8 cellular contexts compared by ENCODE assay signal in the genomic region with DNA sequence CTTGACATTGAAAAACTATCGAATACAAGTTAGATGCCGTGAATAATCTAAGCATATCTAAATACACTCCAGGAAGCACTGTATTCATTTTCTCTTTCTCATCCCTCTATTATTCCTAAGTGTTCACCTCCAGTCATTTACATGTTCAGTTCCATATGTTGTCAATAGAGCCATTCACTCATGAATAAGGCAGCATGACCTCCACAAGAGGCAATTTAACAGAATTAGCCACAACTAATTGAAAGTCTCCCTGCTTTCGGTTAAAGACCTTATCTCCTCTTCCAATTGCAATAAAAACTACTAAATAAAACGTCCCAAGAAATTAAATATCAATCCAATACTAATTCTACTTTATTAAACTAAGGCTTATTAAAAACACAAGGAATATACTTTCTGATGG. TPM values are rescaled to one million over a fixed set of nuclear protein-coding genes. Genes with fewer than 3 reads are reported as not detected.
DNase-seq lines count a peak whose midpoint lies in the region; ATAC-seq and TF ChIP-seq lines count a peak whose summit lies in the region.
"Had no signal": no experiment of that assay in that cellular context is flagged by ENCODE, and none has a peak within 500 bp of the region (broad histone marks: within the 10 kb centered on the region; RNA-seq: fewer than 3 reads in every experiment).

No MANE protein-coding gene starts in this region.

- no peak overlapping the region for H3K27ac Mint-ChIP-seq in activated naive CD8-positive, alpha-beta T cell treated with anti-CD3 and anti-CD28 coated beads, Interleukin-2, amount 50 U/mL, for 24 hours

- no peaks in the 10 kb centered on the region for H3K9me3 Mint-ChIP-seq in activated naive CD8-positive, alpha-beta T cell treated with anti-CD3 and anti-CD28 coated beads, Interleukin-2, amount 50 U/mL, for 24 hours

- TF ChIP-seq CTCF in kidney epithelial cell (IDR thresholded peaks at IDR 0.05; ENCODE audit: insufficient read depth, low read length, poor library complexity, severe bottlenecking), result no peak

- H3K4me3 ChIP-seq in HUES6 (ENCODE audit: low read depth, low read length) (peak overlapping the region; percentile 75), adipocyte (ENCODE audit: low read length) (peak overlapping the region; percentile 92), kidney epithelial cell (ENCODE audit: low read depth, low read length) (peak overlapping the region; percentile 61)

- ATAC-seq in activated naive CD8-positive, alpha-beta T cell treated with anti-CD3 and anti-CD28 coated beads, Interleukin-2, amount 50 U/mL, for 24 hours, result no peak
- ATAC-seq in GM19467 (IDR thresholded peaks at IDR 0.05; ENCODE audit: unreplicated experiment), result no peak

- no peak overlapping the region for H3K4me3 Mint-ChIP-seq in activated naive CD8-positive, alpha-beta T cell treated with anti-CD3 and anti-CD28 coated beads, Interleukin-2, amount 50 U/mL, for 24 hours

- H3K9me3 ChIP-seq in HUES6 (ENCODE audit: control insufficient read depth, insufficient read depth, low read depth, low read length) (no peaks in the 10 kb centered on the region), adipocyte (ENCODE audit: control insufficient read depth, low read length) (no peaks in the 10 kb centered on the region)

- peaks cover 8% of the 10 kb centered on the region; the same call in 1 of the 2 replicates for H3K27me3 ChIP-seq in HUES6 (ENCODE audit: control insufficient read depth, insufficient read depth, low read length)
- H3K27me3 ChIP-seq in adipocyte (replicated peaks; ENCODE audit: control insufficient read depth, insufficient read depth, low read length), result no peaks in the 10 kb centered on the region
- H3K27me3 ChIP-seq in kidney epithelial cell (ENCODE audit: control insufficient read depth, insufficient read depth, low read length), result no peaks in the 10 kb centered on the region

- H3K36me3 ChIP-seq in HUES6 (ENCODE audit: control insufficient read depth, insufficient read depth, low read length) (peaks cover 5% of the 10 kb centered on the region; the same call in 1 of the 2 replicates), adipocyte (ENCODE audit: control insufficient read depth, insufficient read depth, low read length, severe bottlenecking) (peaks cover 8% of the 10 kb centered on the region), kidney epithelial cell (ENCODE audit: control insufficient read depth, insufficient read depth, low read length) (no peaks in the 10 kb centered on the region)

- peak; percentile 40 for DNase-seq in adipocyte (ENCODE audit: low read depth)
- no peak for DNase-seq in kidney epithelial cell (ENCODE audit: low read depth)
- DNase-seq in superior temporal gyrus (ENCODE audit: extremely low spot score), result peak; percentile 60
- DNase-seq in T1000 (lab: John Stamatoyannopoulos, UW), result no peak
- DNase-seq in activated naive CD8-positive, alpha-beta T cell treated with anti-CD3 and anti-CD28 coated beads, Interleukin-2, amount 50 U/mL, for 24 hours, result no peak
- DNase-seq: activated CD4-positive, alpha-beta T cell treated with anti-CD3 and anti-CD28 coated beads, Interleukin-2, amount 50 U/mL, for 1 hour had no signal

- peaks cover 35% of the 10 kb centered on the region for H3K27me3 Mint-ChIP-seq in activated naive CD8-positive, alpha-beta T cell treated with anti-CD3 and anti-CD28 coated beads, Interleukin-2, amount 50 U/mL, for 24 hours

- no peaks in the 10 kb centered on the region for H3K36me3 Mint-ChIP-seq in activated naive CD8-positive, alpha-beta T cell treated with anti-CD3 and anti-CD28 coated beads, Interleukin-2, amount 50 U/mL, for 24 hours (ENCODE audit: low read depth)

- H3K9ac ChIP-seq in HUES6 (ENCODE audit: low read length) (peak overlapping the region; percentile 48), adipocyte (ENCODE audit: low read length) (peak overlapping the region; percentile 94)

- no peak overlapping the region; the same call in 1 of the 2 replicates for H3K27ac ChIP-seq in HUES6 (ENCODE audit: low read depth, low read length)

- H3K4me1 Mint-ChIP-seq in activated naive CD8-positive, alpha-beta T cell treated with anti-CD3 and anti-CD28 coated beads, Interleukin-2, amount 50 U/mL, for 24 hours, result peaks cover 8% of the 10 kb centered on the region

- H3K4me1 ChIP-seq in HUES6 (ENCODE audit: control insufficient read depth, insufficient read depth, low read length) (peaks cover 38% of the 10 kb centered on the region), adipocyte (ENCODE audit: control insufficient read depth, insufficient read depth, low read length) (peaks cover 44% of the 10 kb centered on the region)

RNA-seq across cellular contexts. Expression of a gene that starts 1.8 kb away (rescaled TPM):
- total RNA-seq in kidney epithelial cell, result 57.9 and 72.2 TPM in 2 replicates

Comparison
In these comparisons a context has a peak if more than half of its experiments do, and no peak if none do; other contexts are left out.
1. DNase-seq: peak in adipocyte (single experiment) and superior temporal gyrus (single experiment); none in kidney epithelial cell (single experiment), T1000 (single experiment) and activated naive CD8-positive, alpha-beta T cell treated with anti-CD3 and anti-CD28 coated beads, Interleukin-2, amount 50 U/mL, for 24 hours (single experiment).
2. Peak in every context shown above with its lines, with median percentiles within 50 percentile points of each other: H3K4me3 ChIP-seq.